16 cellular contexts compared by ENCODE assay signal in genomic region chr2:210623506-210623905, GRCh38.
DNase-seq lines count a peak whose midpoint lies in the region; ATAC-seq and TF ChIP-seq lines count a peak whose summit lies in the region.
"Had no signal": no experiment of that assay in that cellular context is flagged by ENCODE, and none has a peak within 500 bp of the region (broad histone marks: within the 10 kb centered on the region; RNA-seq: fewer than 3 reads in every experiment).

No MANE protein-coding gene starts in this region.

- no peak overlapping the region for H3K4me3 Mint-ChIP-seq in nephron

- no peaks in the 10 kb centered on the region for H3K36me3 Mint-ChIP-seq in nephron (ENCODE audit: low read depth)

- no peak for TF ChIP-seq CTCF in nephron (IDR thresholded peaks at IDR 0.05; ENCODE audit: unreplicated experiment in 3 of 3)

- DNase-seq in NCI-H1105 (lab: John Stamatoyannopoulos, UW) (peak; percentile 10), NCI-H2107 treated with DMSO at 0.1 percent for 48 hours (lab: John Stamatoyannopoulos, UW; ENCODE audit: unreplicated experiment) (peak; percentile 86), iPS-NIHi11 (ENCODE audit: low spot score) (peak; percentile 6)
- DNase-seq: BE2C, EL, Kasumi-1, MG63, NCI-H1436, NCI-H187 treated with DMSO at 0.1 percent for 48 hours, NCI-H2171, NCI-H774, SJCRH30 had no signal

- H3K4me1 Mint-ChIP-seq in nephron, result peaks cover 4% of the 10 kb centered on the region

- ATAC-seq in GM21619 (IDR thresholded peaks at IDR 0.05; ENCODE audit: unreplicated experiment) (no peak), GM19397 (IDR thresholded peaks at IDR 0.05; ENCODE audit: unreplicated experiment) (no peak), GM18861 (IDR thresholded peaks at IDR 0.05; ENCODE audit: unreplicated experiment) (no peak)

- H3K9me3 Mint-ChIP-seq in nephron, result no peaks in the 10 kb centered on the region

- no peaks in the 10 kb centered on the region for H3K27me3 Mint-ChIP-seq in nephron (ENCODE audit: low read depth)

- peak overlapping the region in 2 of 3 experiments; percentile 14 to 45 for H3K27ac Mint-ChIP-seq in nephron

Comparison
In these comparisons a context has a peak if more than half of its experiments do, and no peak if none do; other contexts are left out.
1. DNase-seq: peak in every context shown above with its lines; median percentile 86 in NCI-H2107 treated with DMSO at 0.1 percent for 48 hours; 10 in NCI-H1105; 6 in iPS-NIHi11.